Comparison of ENCODE assay signal across 1 cellular context in the genomic region with DNA sequence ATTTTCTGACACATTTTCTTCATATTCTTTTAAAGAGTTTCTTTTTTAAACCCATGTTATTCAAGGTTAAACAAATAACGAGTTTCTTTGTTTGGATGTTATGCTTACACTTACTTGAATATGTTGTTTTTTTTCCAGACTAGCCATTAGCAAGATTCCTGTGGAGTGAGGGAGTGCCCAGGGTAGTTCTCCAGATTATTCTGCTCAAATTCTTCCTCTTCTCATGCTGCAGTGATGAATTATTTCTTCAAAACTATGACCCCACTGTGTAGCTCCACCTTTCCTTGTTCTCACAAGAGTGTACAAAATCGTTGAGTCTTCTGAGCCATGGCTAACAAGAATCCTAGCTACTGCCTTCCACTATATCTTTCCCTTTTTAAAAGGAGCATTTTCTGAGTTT.
TF ChIP-seq lines count a peak whose summit lies in the region.

No MANE protein-coding gene starts in this region.

TF ChIP-seq in H1, 55 proteins besides CTCF, POLR2A, EP300 and RAD21:
- TF ChIP-seq, protein P1, sequence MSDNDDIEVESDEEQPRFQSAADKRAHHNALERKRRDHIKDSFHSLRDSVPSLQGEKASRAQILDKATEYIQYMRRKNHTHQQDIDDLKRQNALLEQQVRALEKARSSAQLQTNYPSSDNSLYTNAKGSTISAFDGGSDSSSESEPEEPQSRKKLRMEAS (IDR thresholded peaks at IDR 0.05) = no peak
- TF ChIP-seq TEAD4 (IDR thresholded peaks at IDR 0.05; ENCODE audit: low read depth, low read length) = no peak
TF ChIP-seq in H1: peak in this region for 0.
